20 cellular contexts compared by ENCODE assay signal in genomic region chr2:231134910-231135650, GRCh38. TPM values are rescaled to one million over a fixed set of nuclear protein-coding genes. Genes with fewer than 3 reads are reported as not detected.
DNase-seq lines count a peak whose midpoint lies in the region; ATAC-seq, FAIRE-seq and TF ChIP-seq lines count a peak whose summit lies in the region.
"Had no signal": no experiment of that assay in that cellular context is flagged by ENCODE, and none has a peak within 500 bp of the region (broad histone marks: within the 10 kb centered on the region; RNA-seq: fewer than 3 reads in every experiment).

No MANE protein-coding gene starts in this region.

- FAIRE-seq in RCC 7860 (lab: Jason Lieb, UNC): peak; percentile 56
- FAIRE-seq: GM12891 had no signal

- CTCF ChIA-PET in IMR-90 (lab: Yijun Ruan, JAX): interaction anchor here (1.0 kb wide), 1 partner anchor 9 kb away, joined by 5 read pairs; no protein-coding TSS in a partner anchor

- H2AK5ac ChIP-seq in IMR-90 (ENCODE audit: low read depth, low read length) (no peak overlapping the region), mesenchymal stem cell (ENCODE audit: low read length, severe bottlenecking) (no peak overlapping the region)

- no peak overlapping the region for H2BK12ac ChIP-seq in mesenchymal stem cell (ENCODE audit: low read length in 2 of 2)

- no peak for ATAC-seq in IMR-90 (ENCODE audit: low read depth)
- no peak for ATAC-seq in gastrocnemius medialis

- H4K20me1 ChIP-seq in DOHH2 (ENCODE audit: control insufficient read depth, insufficient read depth, low read depth, low read length): no peaks in the 10 kb centered on the region
- H4K20me1 ChIP-seq in IMR-90 (ENCODE audit: insufficient read depth, low read length): no peaks in the 10 kb centered on the region

- H4K5ac ChIP-seq in IMR-90 (ENCODE audit: low read depth, low read length): no peak overlapping the region

- H3K27me3 ChIP-seq in DOHH2 (ENCODE audit: control insufficient read depth, low read length) (no peaks in the 10 kb centered on the region), IMR-90 (ENCODE audit: control insufficient read depth, insufficient read depth, low read length) (no peaks in the 10 kb centered on the region), mesenchymal stem cell (ENCODE audit: control insufficient read depth in 1 of 2, insufficient read depth in 1 of 2, low read length in 2 of 2) (no peaks in the 10 kb centered on the region), gastrocnemius medialis (no peaks in the 10 kb centered on the region)
- H3K27me3 ChIP-seq: brain microvascular endothelial cell, dorsolateral prefrontal cortex, esophagus squamous epithelium, hepatocyte had no signal

- H3K79me1 ChIP-seq in IMR-90 (ENCODE audit: low read depth in 1 of 2, low read length in 2 of 2) (peaks cover 18 to 64% of the 10 kb centered on the region in 2 experiments; a peak in 3 of 4 replicates), mesenchymal stem cell (replicated peaks; ENCODE audit: low read length, poor library complexity, severe bottlenecking) (peaks cover 6% of the 10 kb centered on the region)

- H3K4ac ChIP-seq in IMR-90 (ENCODE audit: low read depth, low read length): no peak overlapping the region
- no peak overlapping the region for H3K4ac ChIP-seq in mesenchymal stem cell (ENCODE audit: low read depth in 1 of 2, low read length in 2 of 2)

- no peak overlapping the region for H3K9ac ChIP-seq in IMR-90 (ENCODE audit: low read depth, low read length)
- H3K9ac ChIP-seq in mesenchymal stem cell (ENCODE audit: low read length): no peak overlapping the region

- H3K18ac ChIP-seq in IMR-90 (ENCODE audit: low read depth, low read length) (no peak overlapping the region), mesenchymal stem cell (ENCODE audit: low read depth in 1 of 2, low read length in 2 of 2) (no peak overlapping the region)

- POLR2A ChIA-PET in IMR-90 (lab: Charles Lee; ENCODE audit: unreplicated experiment): no interaction called here

- H3K9me1 ChIP-seq in IMR-90 (ENCODE audit: insufficient read depth, low read length): peaks cover 4% of the 10 kb centered on the region

- H3K79me2 ChIP-seq in DOHH2 (ENCODE audit: control insufficient read depth, low read length): peaks cover 5% of the 10 kb centered on the region; the same call in 1 of the 2 replicates

- H3K36me3 ChIP-seq in DOHH2 (ENCODE audit: control insufficient read depth, low read length) (peaks cover 4% of the 10 kb centered on the region), IMR-90 (ENCODE audit: control insufficient read depth, insufficient read depth, low read length) (no peaks in the 10 kb centered on the region; the same call in 1 of the 2 replicates), mesenchymal stem cell (ENCODE audit: control insufficient read depth in 1 of 2, insufficient read depth in 2 of 2, low read depth in 1 of 2, low read length in 2 of 2) (peaks cover 0 to 21% of the 10 kb centered on the region in 2 experiments), gastrocnemius medialis (no peaks in the 10 kb centered on the region)
- H3K36me3 ChIP-seq: brain microvascular endothelial cell, prostate gland had no signal

- H2BK5ac ChIP-seq in IMR-90 (ENCODE audit: low read depth, low read length, poor library complexity, severe bottlenecking): peak overlapping the region; percentile 28
- no peak overlapping the region for H2BK5ac ChIP-seq in mesenchymal stem cell (ENCODE audit: low read depth, low read length, poor library complexity, severe bottlenecking)

- no peak overlapping the region for H3K4me3 ChIP-seq in DOHH2 (ENCODE audit: low read length)
- H3K4me3 ChIP-seq in IMR-90 (ENCODE audit: insufficient read depth, low read depth, low read length): no peak overlapping the region
- no peak overlapping the region for H3K4me3 ChIP-seq in mesenchymal stem cell (ENCODE audit: insufficient read depth in 1 of 2, low read depth in 1 of 2, low read length in 2 of 2)
- no peak overlapping the region for H3K4me3 ChIP-seq in gastrocnemius medialis
- H3K4me3 ChIP-seq: dorsolateral prefrontal cortex, esophagus squamous epithelium, hepatocyte, prostate gland had no signal

- H3K56ac ChIP-seq in IMR-90 (ENCODE audit: extremely low read depth, insufficient read depth, low read length): no peak overlapping the region

- no TSS peak for BruUV-seq in IMR-90 (replicated peaks; lab: Mats Ljungman, UMichigan)

- H2BK15ac ChIP-seq in IMR-90 (ENCODE audit: low read depth, low read length): no peak overlapping the region
- no peak overlapping the region for H2BK15ac ChIP-seq in mesenchymal stem cell (ENCODE audit: low read depth, poor library complexity, severe bottlenecking)

- dilution Hi-C loops in IMR-90 (cut with HindIII; ENCODE audit: low sequenced_read_pairs, unreplicated experiment): no loop called here

- H2AFZ ChIP-seq in IMR-90 (replicated peaks; ENCODE audit: low read length, poor library complexity): no peak overlapping the region
- H2AFZ ChIP-seq in mesenchymal stem cell (ENCODE audit: low read depth, low read length): no peak overlapping the region
- H2AFZ ChIP-seq: hepatocyte had no signal

- H2BK120ac ChIP-seq in IMR-90 (ENCODE audit: low read depth, low read length) (peak overlapping the region; percentile 35; the same call in 1 of the 2 replicates), mesenchymal stem cell (ENCODE audit: low read depth, low read length) (no peak overlapping the region)

- no peak for DNase-seq in IMR-90
- no peak for DNase-seq in RCC 7860 (ENCODE audit: low spot score)
- DNase-seq in mesenchymal stem cell: no peak
- no peak for DNase-seq in gastrocnemius medialis
- no peak for DNase-seq in activated CD8-positive, alpha-beta memory T cell treated with anti-CD3 and anti-CD28 coated beads for 24 hours
- DNase-seq in GM20000 (ENCODE audit: low spot score): no peak
- no peak for DNase-seq in NCI-H187 (lab: John Stamatoyannopoulos, UW)
- DNase-seq: activated CD4-positive, alpha-beta T cell treated with anti-CD3 and anti-CD28 coated beads for 1 hour; brain microvascular endothelial cell; dorsolateral prefrontal cortex; EL; esophagus squamous epithelium; MM.1S; NCI-H226; RPMI8226 had no signal

- H3K27ac ChIP-seq in DOHH2 (ENCODE audit: low read depth, low read length): no peak overlapping the region
- no peak overlapping the region for H3K27ac ChIP-seq in IMR-90 (ENCODE audit: insufficient read depth, low read length)
- H3K27ac ChIP-seq in mesenchymal stem cell (ENCODE audit: low read length, poor library complexity, severe bottlenecking): peak overlapping the region; percentile 73
- H3K27ac ChIP-seq in gastrocnemius medialis: no peak overlapping the region
- H3K27ac ChIP-seq: brain microvascular endothelial cell, C4-2B, esophagus squamous epithelium, prostate gland had no signal

- no peak for TF ChIP-seq RAD21 in IMR-90 (IDR thresholded peaks at IDR 0.05; ENCODE audit: low read length)

- 0 out of 2 replicates have a peak overlapping the region, but pooled peaks have one; percentile 49 for H2BK20ac ChIP-seq in IMR-90 (ENCODE audit: low read depth, low read length)

- WGBS in IMR-90 (ENCODE audit: extremely low coverage in 2 of 2, insufficient read length in 1 of 2), 2 experiments: no CpG with 5 or more reads among the region's 1 CpG
- WGBS in mesenchymal stem cell: 100% methylated on average over 1 of the region's 1 CpG

- H3K9me3 ChIP-seq in DOHH2 (ENCODE audit: control insufficient read depth, insufficient read depth, low read length) (no peaks in the 10 kb centered on the region), IMR-90 (ENCODE audit: control insufficient read depth, insufficient read depth, low read length) (no peaks in the 10 kb centered on the region), mesenchymal stem cell (ENCODE audit: control insufficient read depth, low read length) (no peaks in the 10 kb centered on the region), gastrocnemius medialis (no peaks in the 10 kb centered on the region)
- H3K9me3 ChIP-seq: esophagus squamous epithelium, prostate gland had no signal

- H3K4me2 ChIP-seq in DOHH2 (ENCODE audit: low read length) (peak overlapping the region; percentile 13), IMR-90 (ENCODE audit: low read depth, low read length) (no peak overlapping the region), mesenchymal stem cell (ENCODE audit: low read length, poor library complexity, severe bottlenecking) (no peak overlapping the region)
- H3K4me2 ChIP-seq: hepatocyte had no signal

- in situ Hi-C loops in IMR-90 (cut with MboI; ENCODE audit: low sequenced_read_pairs) (no loop called here), gastrocnemius medialis (cut with MboI; ENCODE audit: low sequenced_read_pairs in 4 of 4) (no loop called here)

- no peak overlapping the region for H2AK9ac ChIP-seq in IMR-90 (replicated peaks; ENCODE audit: low read depth, low read length, poor library complexity)

- H4K8ac ChIP-seq in IMR-90 (ENCODE audit: low read depth in 2 of 2, low read length in 2 of 2) (peak overlapping the region in 1 of 2 experiments; percentile 44; a peak in 1 of 4 replicates), mesenchymal stem cell (ENCODE audit: low read length) (no peak overlapping the region)

- H3K14ac ChIP-seq in IMR-90 (replicated peaks; ENCODE audit: low read depth, low read length) (no peak overlapping the region), mesenchymal stem cell (ENCODE audit: low read length in 2 of 2) (no peak overlapping the region)

- intact Hi-C loops in IMR-90 (cut with micrococcal nuclease) (no loop called here), gastrocnemius medialis (cut with DNase I; ENCODE audit: low total_unique reads) (no loop called here)

- H3F3A ChIP-seq in DOHH2 (ENCODE audit: control insufficient read depth, insufficient read depth): peaks cover 6% of the 10 kb centered on the region

- H3K9me2 ChIP-seq in DOHH2 (replicated peaks; ENCODE audit: control insufficient read depth, low read length): no peaks in the 10 kb centered on the region

- no peak for TF ChIP-seq CTCF in DOHH2 (IDR thresholded peaks at IDR 0.05; ENCODE audit: low read depth, low read length, poor library complexity, severe bottlenecking)
- no peak for TF ChIP-seq CTCF in IMR-90 (conservative IDR thresholded peaks at IDR 0.05; ENCODE audit: low read depth, low read length)
- TF ChIP-seq CTCF in gastrocnemius medialis (IDR thresholded peaks at IDR 0.05 in 4 of 5, conservative IDR thresholded peaks at IDR 0.05 in 1 of 5): no peak
- no peak for TF ChIP-seq CTCF in GM20000 (IDR thresholded peaks at IDR 0.05; ENCODE audit: extremely low read depth, missing control alignments)

- no peak overlapping the region; the same call in 1 of the 2 replicates for H4K91ac ChIP-seq in IMR-90 (ENCODE audit: insufficient read depth, low read depth, low read length)
- no peak overlapping the region for H4K91ac ChIP-seq in mesenchymal stem cell (ENCODE audit: low read length)

- TF ChIP-seq POLR2A in IMR-90 (IDR thresholded peaks at IDR 0.05; ENCODE audit: low read depth, low read length): no peak
- no peak for TF ChIP-seq POLR2A in gastrocnemius medialis (IDR thresholded peaks at IDR 0.05)

- H3K23ac ChIP-seq in IMR-90 (ENCODE audit: low read depth, low read length): no peak overlapping the region
- H3K23ac ChIP-seq in mesenchymal stem cell (ENCODE audit: low read length in 2 of 2): no peak overlapping the region

- H3K4me1 ChIP-seq in DOHH2 (ENCODE audit: control insufficient read depth, low read length) (peaks cover 18% of the 10 kb centered on the region), IMR-90 (ENCODE audit: control insufficient read depth, insufficient read depth, low read length) (peaks cover 21% of the 10 kb centered on the region), mesenchymal stem cell (ENCODE audit: control insufficient read depth, insufficient read depth, low read depth, low read length) (peaks cover 7% of the 10 kb centered on the region), gastrocnemius medialis (peaks cover 24 to 44% of the 10 kb centered on the region in 2 donors)
- H3K4me1 ChIP-seq: esophagus squamous epithelium, prostate gland had no signal

RNA-seq across cellular contexts. Expression of gene HTR2B, which starts 10.2 kb away (rescaled TPM):
- total RNA-seq in IMR-90 (2012; rRNA removed) (0.56 and 0.72 TPM in 2 replicates), gastrocnemius medialis (under 1 TPM in 1 of 4 donors, not detected in 3; 0.09 TPM)
- 0.23 and 0.26 TPM in 2 replicates for polyA plus RNA-seq in IMR-90 (2012; rRNA removed)
- polyA plus RNA-seq in IMR-90 (2012; cell fraction: cytosol; rRNA removed): 0.02 and 0.11 TPM in 2 replicates
- polyA plus RNA-seq in IMR-90 (2012; cell fraction: nucleus; rRNA removed; ENCODE audit: low replicate concordance): 0.16 TPM in 1 of 2 replicates, not detected in the other
- 106 TPM for polyA plus RNA-seq in mesenchymal stem cell (2013, experiment 1 of 2)
- 112 TPM for polyA plus RNA-seq in mesenchymal stem cell (2013, experiment 2 of 2)
- total RNA-seq: prostate gland had no signal
